28 cellular contexts compared by ENCODE assay signal in genomic region chr15:31020542-31020941, GRCh38.
"Had no signal": no experiment of that assay in that cellular context is flagged by ENCODE, and none has a peak within 500 bp of the region (broad histone marks: within the 10 kb centered on the region; RNA-seq: fewer than 3 reads in every experiment).

No MANE protein-coding gene starts in this region.

- ATAC-seq: activated CD8-positive, alpha-beta memory T cell treated with anti-CD3 and anti-CD28 coated beads, Interleukin-2, amount 10 ng/mL, durations not matched to agents 7 days and 5 days; activated CD8-positive, alpha-beta T cell treated with anti-CD3 and anti-CD28 coated beads, Interleukin-2, amount 10 ng/mL, durations not matched to agents 7 days and 5 days; activated naive CD8-positive, alpha-beta T cell treated with anti-CD3 and anti-CD28 coated beads, Interleukin-2, amount 50 U/mL, for 24 hours; body of pancreas; gastrocnemius medialis; left lung; lower lobe of right lung; T-helper 17 cell; WTC11 had no signal

- H3K4me1 ChIP-seq: gastrocnemius medialis, lower lobe of right lung, stomach had no signal

- H3K27me3 ChIP-seq: body of pancreas, gastrocnemius medialis, left lung, sigmoid colon, stomach, thyroid gland had no signal

- H3K36me3 ChIP-seq: gastrocnemius medialis, left lung, lower lobe of right lung, sigmoid colon, stomach, thyroid gland had no signal

- H3K4me3 ChIP-seq: body of pancreas, gastrocnemius medialis, left lung, lower lobe of right lung, sigmoid colon, stomach, thyroid gland had no signal

- H3K9me3 ChIP-seq: body of pancreas, gastrocnemius medialis, left lung, lower lobe of right lung, sigmoid colon, stomach, thyroid gland had no signal

- DNase-seq: activated CD4-positive, alpha-beta T cell treated with anti-CD3 and anti-CD28 coated beads, Interleukin-2, amount 50 U/mL, for 1 hour; activated CD8-positive, alpha-beta memory T cell treated with anti-CD3 and anti-CD28 coated beads, Interleukin-2, amount 10 ng/mL, durations not matched to agents 7 days and 5 days; activated CD8-positive, alpha-beta T cell treated with anti-CD3 and anti-CD28 coated beads, Interleukin-2, amount 10 ng/mL, durations not matched to agents 7 days and 5 days; activated naive CD8-positive, alpha-beta T cell treated with anti-CD3 and anti-CD28 coated beads, Interleukin-2, amount 50 U/mL, for 24 hours; activated T-cell treated with anti-CD3 and anti-CD28 coated beads, Interleukin-2, amount 50 U/mL, for 48 hours; amygdala; body of pancreas; dermis blood vessel endothelial cell; effector CD4-positive, alpha-beta T cell; gastrocnemius medialis; glutamatergic neuron; left lung; lower lobe of right lung; mesendoderm; retina; sigmoid colon; small intestine; stimulated activated CD4-positive, alpha-beta T cell treated with anti-CD3 and anti-CD28 coated beads, Interleukin-4, amount 100 ng/mL, for 4 hours; stimulated activated CD8-positive, alpha-beta memory T cell treated with anti-CD3 and anti-CD28 coated beads, Interleukin-4, amount 100 ng/mL, for 48 hours; stimulated activated naive B cell treated with anti-CD40 and anti-IgM and Interleukin-4, amounts not matched to agents 10 μg/mL and 1 μg/mL and 100 μg/mL, for 72 hours; stomach; T-helper 17 cell; T1000; thyroid gland had no signal

- FAIRE-seq: colon, endometrium, islet of Langerhans, small intestine had no signal

- H3K27ac ChIP-seq: body of pancreas, gastrocnemius medialis, left lung, lower lobe of right lung, sigmoid colon, stomach, thyroid gland had no signal
